Comparison of ENCODE assay signal across 8 cellular contexts in genomic region chr7:1290262-1291039, GRCh38. TPM values are rescaled to one million over a fixed set of nuclear protein-coding genes. Genes with fewer than 3 reads are reported as not detected.
DNase-seq lines count a peak whose midpoint lies in the region; ATAC-seq, FAIRE-seq and TF ChIP-seq lines count a peak whose summit lies in the region.

No MANE protein-coding gene starts in this region.

- ATAC-seq in CD4-positive, alpha-beta T cell (ENCODE audit: poor library complexity), result peak; percentile 80
- ATAC-seq in heart left ventricle (peak in 3 of 4 donors; percentile 29 to 56 (median 48)), GM18907 (IDR thresholded peaks at IDR 0.05; ENCODE audit: unreplicated experiment) (no peak), HG02885 (IDR thresholded peaks at IDR 0.05; ENCODE audit: poor library complexity, unreplicated experiment) (no peak)

- no peak overlapping the region for H3K27ac ChIP-seq in CD4-positive, alpha-beta T cell (ENCODE audit: low read depth, low read length)
- H3K27ac ChIP-seq in heart left ventricle, result no peak overlapping the region

- H3K9me3 Mint-ChIP-seq in CD4-positive, alpha-beta T cell, result no peaks in the 10 kb centered on the region
- no peaks in the 10 kb centered on the region for H3K9me3 Mint-ChIP-seq in activated naive CD4-positive, alpha-beta T cell treated with anti-CD3 and anti-CD28 coated beads, Interleukin-2, amount 50 U/mL, for 24 hours

- WGBS in heart left ventricle, 4 donors, result 6 to 9% (median 7%) methylated on average over 43 to 50 of the region's 50 CpGs

- H3K36me3 ChIP-seq in MG63 (no peaks in the 10 kb centered on the region), heart left ventricle (no peaks in the 10 kb centered on the region)

- CTCF ChIA-PET in CD4-positive, alpha-beta T cell (lab: Charles Lee), result no interaction called here

- peak in 5 of 10 experiments; percentile 6 to 43 (median 14) for DNase-seq in CD4-positive, alpha-beta T cell
- DNase-seq in MG63 (peak; percentile 27), heart left ventricle (peak in 2 of 5 donors; percentile 28 to 31), posterior vena cava (ENCODE audit: low spot score) (peak; percentile 76), GM12891 (ENCODE audit: insufficient read length, low spot score) (no peak)

- no peaks in the 10 kb centered on the region for H3K9me3 ChIP-seq in CD4-positive, alpha-beta T cell (ENCODE audit: control insufficient read depth, low read length)
- H3K9me3 ChIP-seq in MG63 (no peaks in the 10 kb centered on the region), heart left ventricle (no peaks in the 10 kb centered on the region)

- peaks cover 23% of the 10 kb centered on the region for H3K27me3 ChIP-seq in CD4-positive, alpha-beta T cell (ENCODE audit: control insufficient read depth, insufficient read depth, low read length)
- H3K27me3 ChIP-seq in MG63, result no peaks in the 10 kb centered on the region
- peaks cover 4 to 79% (median 32%) of the 10 kb centered on the region in 9 donors for H3K27me3 ChIP-seq in heart left ventricle

- TF ChIP-seq CTCF in CD4-positive, alpha-beta T cell (IDR thresholded peaks at IDR 0.05), result no peak
- no peak for TF ChIP-seq CTCF in heart left ventricle (IDR thresholded peaks at IDR 0.05)

- peak overlapping the region; percentile 84 for H3K4me3 Mint-ChIP-seq in CD4-positive, alpha-beta T cell
- peak overlapping the region; percentile 86 for H3K4me3 Mint-ChIP-seq in activated naive CD4-positive, alpha-beta T cell treated with anti-CD3 and anti-CD28 coated beads, Interleukin-2, amount 50 U/mL, for 24 hours

- no peak overlapping the region for H3K27ac Mint-ChIP-seq in CD4-positive, alpha-beta T cell
- H3K27ac Mint-ChIP-seq in activated naive CD4-positive, alpha-beta T cell treated with anti-CD3 and anti-CD28 coated beads, Interleukin-2, amount 50 U/mL, for 24 hours, result no peak overlapping the region

- FAIRE-seq in GM12891 (lab: Jason Lieb, UNC), result no peak

- H3K4me3 ChIP-seq in MG63, result peak overlapping the region; percentile 15
- H3K4me3 ChIP-seq in heart left ventricle, result peak overlapping the region in 11 of 12 donors; percentile 21 to 55 (median 44)

- no peak for TF ChIP-seq POLR2A in heart left ventricle (IDR thresholded peaks at IDR 0.05)
- no peak for TF ChIP-seq POLR2A in GM12891 (IDR thresholded peaks at IDR 0.05; ENCODE audit: low read depth, low read length)

- intact Hi-C loops in CD4-positive, alpha-beta T cell (cut with DNase I, micrococcal nuclease), result no loop called here
- intact Hi-C loops in heart left ventricle (cut with DNase I), result no loop called here
- intact Hi-C loops in posterior vena cava (cut with DNase I), result no loop called here

- peaks cover 37% of the 10 kb centered on the region for H3K27me3 Mint-ChIP-seq in CD4-positive, alpha-beta T cell
- H3K27me3 Mint-ChIP-seq in activated naive CD4-positive, alpha-beta T cell treated with anti-CD3 and anti-CD28 coated beads, Interleukin-2, amount 50 U/mL, for 24 hours, result peaks cover 7% of the 10 kb centered on the region

- POLR2A ChIA-PET in CD4-positive, alpha-beta T cell (lab: Charles Lee), result no interaction called here

- H3K36me3 Mint-ChIP-seq in CD4-positive, alpha-beta T cell (ENCODE audit: low read depth), result no peaks in the 10 kb centered on the region
- no peaks in the 10 kb centered on the region for H3K36me3 Mint-ChIP-seq in activated naive CD4-positive, alpha-beta T cell treated with anti-CD3 and anti-CD28 coated beads, Interleukin-2, amount 50 U/mL, for 24 hours

- peaks cover 0 to 13% (median 4%) of the 10 kb centered on the region in 12 donors for H3K4me1 ChIP-seq in heart left ventricle

- no peaks in the 10 kb centered on the region for H3K4me1 Mint-ChIP-seq in CD4-positive, alpha-beta T cell (ENCODE audit: low read depth)
- peaks cover 7% of the 10 kb centered on the region for H3K4me1 Mint-ChIP-seq in activated naive CD4-positive, alpha-beta T cell treated with anti-CD3 and anti-CD28 coated beads, Interleukin-2, amount 50 U/mL, for 24 hours

TF ChIP-seq in GM12891, 5 proteins besides CTCF, POLR2A, EP300 and RAD21:
- no peak for TF ChIP-seq PAX5 (IDR thresholded peaks at IDR 0.05; ENCODE audit: insufficient read depth, low read length, severe bottlenecking)
- TF ChIP-seq POLR2AphosphoS5 (IDR thresholded peaks at IDR 0.05; ENCODE audit: low read depth, low read length), result no peak

RNA-seq across cellular contexts. Expression of gene UNCX, which starts 57.8 kb away (rescaled TPM):
- total RNA-seq in CD4-positive, alpha-beta T cell, result not detected
- total RNA-seq in MG63 (2014; rRNA removed; shearing (Covaris generic); ENCODE audit: low replicate concordance), result not detected in 2 replicates
- not detected for total RNA-seq in heart left ventricle
- not detected for polyA plus RNA-seq in heart left ventricle
- not detected for total RNA-seq in posterior vena cava
- not detected for polyA plus RNA-seq in GM12891 (2012; ENCODE audit: low read depth, missing spikeins)

Comparison
In these comparisons a context has a peak if more than half of its experiments do, and no peak if none do; other contexts are left out.
1. ATAC-seq: peak in CD4-positive, alpha-beta T cell (single experiment) and heart left ventricle (3 of 4); none in GM18907 (single experiment) and HG02885 (single experiment).